ENCODE assay signal across 7 cellular contexts in genomic region chr1:148246258-148246861, GRCh38.
A peak's percentile ranks its signal among the peaks of the same experiment; 100 is the strongest.
DNase-seq lines count a peak whose midpoint lies in the region; ATAC-seq and TF ChIP-seq lines count a peak whose summit lies in the region.
"Not testable (repeated sequence)": the region's sequence is repeated elsewhere in the genome, so short reads cannot be mapped to it uniquely, and the experiment has no call there.

No MANE protein-coding gene starts in this region.

- H4K91ac ChIP-seq in neuronal stem cell (ENCODE audit: low read depth, low read length, poor library complexity) = not testable (repeated sequence)

- not testable (repeated sequence) for H2AFZ ChIP-seq in neuronal stem cell (ENCODE audit: low read length)

- H2BK12ac ChIP-seq in neuronal stem cell (ENCODE audit: low read length) = not testable (repeated sequence)

- H3K27ac Mint-ChIP-seq in activated CD4-positive, alpha-beta T cell treated with anti-CD3 and anti-CD28 coated beads, Interleukin-2, amount 10 ng/mL, durations not matched to agents 24 days and 14 days; type B pancreatic cell: not testable (repeated sequence)

- not testable (repeated sequence) for H3K9ac ChIP-seq in neuronal stem cell (ENCODE audit: low read depth, low read length, poor library complexity)

- H3K23ac ChIP-seq in neuronal stem cell (ENCODE audit: low read depth, low read length, poor library complexity) = not testable (repeated sequence)

- not testable (repeated sequence) for H4K8ac ChIP-seq in neuronal stem cell (ENCODE audit: low read depth, low read length)

- ATAC-seq in foreskin keratinocyte (peak; percentile 44), left ventricle myocardium superior (peak; percentile 79)

- not testable (repeated sequence) for H3K14ac ChIP-seq in neuronal stem cell (ENCODE audit: low read length)

- peak overlapping the region; percentile 11 for H3K4me2 ChIP-seq in neuronal stem cell (ENCODE audit: insufficient read depth, low read length, poor library complexity, severe bottlenecking)

- not testable (repeated sequence) for H3K27me3 ChIP-seq in H7 (ENCODE audit: control insufficient read depth, insufficient read depth, low read length); foreskin keratinocyte; neuronal stem cell (ENCODE audit: control insufficient read depth in 3 of 3, insufficient read depth in 3 of 3, low read depth in 1 of 3, low read length in 3 of 3)

- not testable (repeated sequence) for H3K36me3 Mint-ChIP-seq in activated CD4-positive, alpha-beta T cell treated with anti-CD3 and anti-CD28 coated beads, Interleukin-2, amount 10 ng/mL, durations not matched to agents 24 days and 14 days (ENCODE audit: low read depth); type B pancreatic cell

- H3K9me3 ChIP-seq in neuronal stem cell (replicated peaks in 1 of 2; ENCODE audit: control insufficient read depth in 2 of 2, insufficient read depth in 1 of 2, low read depth in 1 of 2, low read length in 2 of 2) = not testable (repeated sequence)

- not testable (repeated sequence) for H2BK120ac ChIP-seq in neuronal stem cell (ENCODE audit: low read depth, low read length)

- no CpG with 5 or more reads among the region's 46 CpGs for WGBS in neuronal stem cell (ENCODE audit: extremely low coverage in 2 of 2, insufficient read length in 2 of 2, insufficient replicate concordance in 1 of 2), 2 donors

- not testable (repeated sequence) for H2BK15ac ChIP-seq in neuronal stem cell (ENCODE audit: low read length)

- H3K9me3 Mint-ChIP-seq in activated CD4-positive, alpha-beta T cell treated with anti-CD3 and anti-CD28 coated beads, Interleukin-2, amount 10 ng/mL, durations not matched to agents 24 days and 14 days; type B pancreatic cell: not testable (repeated sequence)

- H3K4me1 ChIP-seq in foreskin keratinocyte; neuronal stem cell (ENCODE audit: control insufficient read depth in 2 of 2, insufficient read depth in 1 of 2, low read depth in 1 of 2, low read length in 2 of 2): not testable (repeated sequence)

- H3K27me3 Mint-ChIP-seq in activated CD4-positive, alpha-beta T cell treated with anti-CD3 and anti-CD28 coated beads, Interleukin-2, amount 10 ng/mL, durations not matched to agents 24 days and 14 days; type B pancreatic cell: not testable (repeated sequence)

- not testable (repeated sequence) for DNase-seq in H7; foreskin keratinocyte; left ventricle myocardium superior; neuronal stem cell (ENCODE audit: low spot score); type B pancreatic cell (ENCODE audit: extremely low spot score, unreplicated experiment)
- peak; percentile 21 for DNase-seq in activated CD4-positive, alpha-beta T cell treated with anti-CD3 and anti-CD28 coated beads, Interleukin-2, amount 10 ng/mL, durations not matched to agents 24 days and 14 days
- peak; percentile 43 for DNase-seq in islet precursor cell

- not testable (repeated sequence) for H3K79me1 ChIP-seq in neuronal stem cell (ENCODE audit: low read depth, low read length)

- H3K18ac ChIP-seq in neuronal stem cell (ENCODE audit: low read length) = not testable (repeated sequence)

- not testable (repeated sequence) for H2AK5ac ChIP-seq in neuronal stem cell (ENCODE audit: low read depth, low read length)

- not testable (repeated sequence) for H3K27ac ChIP-seq in foreskin keratinocyte; neuronal stem cell (replicated peaks; ENCODE audit: low read length)

- peak overlapping the region; percentile 34; the same call in 1 of the 2 replicates for H3K4me3 ChIP-seq in H7 (ENCODE audit: insufficient read depth, low read depth, low read length)
- not testable (repeated sequence) for H3K4me3 ChIP-seq in neuronal stem cell (ENCODE audit: low read length in 2 of 2)

- H3K4ac ChIP-seq in neuronal stem cell (ENCODE audit: low read length) = not testable (repeated sequence)

- intact Hi-C loops in activated CD4-positive, alpha-beta T cell treated with anti-CD3 and anti-CD28 coated beads, Interleukin-2, amount 10 ng/mL, durations not matched to agents 24 days and 14 days (cut with micrococcal nuclease); left ventricle myocardium superior (cut with micrococcal nuclease): not testable (repeated sequence)

- H3K4me1 Mint-ChIP-seq in activated CD4-positive, alpha-beta T cell treated with anti-CD3 and anti-CD28 coated beads, Interleukin-2, amount 10 ng/mL, durations not matched to agents 24 days and 14 days; type B pancreatic cell (ENCODE audit: unreplicated experiment): not testable (repeated sequence)

- H3K4me3 Mint-ChIP-seq in activated CD4-positive, alpha-beta T cell treated with anti-CD3 and anti-CD28 coated beads, Interleukin-2, amount 10 ng/mL, durations not matched to agents 24 days and 14 days = not testable (repeated sequence)
- peak overlapping the region; percentile 64 for H3K4me3 Mint-ChIP-seq in type B pancreatic cell

- H3K36me3 ChIP-seq in H7 (replicated peaks; ENCODE audit: control insufficient read depth, insufficient read depth, low read length); neuronal stem cell (replicated peaks in 1 of 2; ENCODE audit: control insufficient read depth in 2 of 2, insufficient read depth in 2 of 2, low read length in 2 of 2): not testable (repeated sequence)

- not testable (repeated sequence) for H2BK5ac ChIP-seq in neuronal stem cell (ENCODE audit: low read length)

- TF ChIP-seq CTCF in foreskin keratinocyte (conservative IDR thresholded peaks at IDR 0.05); type B pancreatic cell (conservative IDR thresholded peaks at IDR 0.05): not testable (repeated sequence)
